14 cellular contexts compared by ENCODE assay signal in genomic region chr2:181515719-181516118, GRCh38.
"Had no signal": no experiment of that assay in that cellular context is flagged by ENCODE, and none has a peak within 500 bp of the region (broad histone marks: within the 10 kb centered on the region; RNA-seq: fewer than 3 reads in every experiment).

No MANE protein-coding gene starts in this region.

- H3K27ac Mint-ChIP-seq: nephron, progenitor cell of endocrine pancreas, type B pancreatic cell had no signal

- H3K9me3 Mint-ChIP-seq: nephron, type B pancreatic cell had no signal

- H3K4me1 Mint-ChIP-seq: nephron had no signal

- ATAC-seq: esophagus mucosa, heart left ventricle, pancreas, right lobe of liver had no signal

- H3K4me3 Mint-ChIP-seq: nephron, type B pancreatic cell had no signal

- H3K27me3 ChIP-seq: heart left ventricle, pancreas, right lobe of liver had no signal

- H3K27ac ChIP-seq: heart left ventricle, pancreas, right lobe of liver had no signal

- DNase-seq: effector memory CD4-positive, alpha-beta T cell; heart left ventricle; hypothalamus; kidney glomerular epithelial cell; mammary epithelial cell; occipital lobe; pancreas; right lobe of liver; stimulated activated CD4-positive, alpha-beta T cell treated with anti-CD3 and anti-CD28 coated beads, Interleukin-4, amount 100 ng/mL, for 24 hours; stimulated activated naive CD4-positive, alpha-beta T cell had no signal

- H3K4me3 ChIP-seq: heart left ventricle, pancreas, right lobe of liver had no signal

- H3K36me3 ChIP-seq: pancreas, right lobe of liver had no signal

- H3K9me3 ChIP-seq: heart left ventricle, pancreas, right lobe of liver had no signal

- H3K4me1 ChIP-seq: right lobe of liver had no signal
